In the genomic region with DNA sequence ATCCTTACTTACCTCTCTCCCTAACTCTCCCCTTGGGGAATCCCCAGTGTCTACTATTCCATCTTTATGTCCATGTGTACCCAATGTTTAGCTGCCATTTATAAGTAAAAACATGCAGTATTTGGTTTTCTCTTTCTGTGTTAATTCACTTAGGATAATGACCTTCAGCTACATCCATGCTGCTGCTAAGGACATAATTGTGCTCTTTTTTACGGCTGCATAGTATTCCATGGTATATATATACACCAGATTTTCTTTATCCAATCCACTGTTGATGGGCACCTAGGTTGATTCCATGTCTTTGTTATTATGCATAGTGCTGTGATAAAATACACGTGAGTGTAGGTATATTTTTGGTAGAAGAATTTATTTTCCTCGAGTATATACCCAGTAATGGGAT, we compare ENCODE assay signal across 7 cellular contexts.
"Had no signal": no experiment of that assay in that cellular context is flagged by ENCODE, and none has a peak within 500 bp of the region (broad histone marks: within the 10 kb centered on the region; RNA-seq: fewer than 3 reads in every experiment).

No MANE protein-coding gene starts in this region.

- DNase-seq: IMR-90, KBM-7, KG1 had no signal

- ATAC-seq: HepG2 had no signal

- H3K27ac ChIP-seq: HL-60, KMS-11 had no signal

- FAIRE-seq: HepG2, HTR-8/SVneo had no signal

- H3K4me2 ChIP-seq: KMS-11 had no signal

- H3K9ac ChIP-seq: KMS-11 had no signal
